ENCODE assay signal across 1 cellular context in the genomic region with DNA sequence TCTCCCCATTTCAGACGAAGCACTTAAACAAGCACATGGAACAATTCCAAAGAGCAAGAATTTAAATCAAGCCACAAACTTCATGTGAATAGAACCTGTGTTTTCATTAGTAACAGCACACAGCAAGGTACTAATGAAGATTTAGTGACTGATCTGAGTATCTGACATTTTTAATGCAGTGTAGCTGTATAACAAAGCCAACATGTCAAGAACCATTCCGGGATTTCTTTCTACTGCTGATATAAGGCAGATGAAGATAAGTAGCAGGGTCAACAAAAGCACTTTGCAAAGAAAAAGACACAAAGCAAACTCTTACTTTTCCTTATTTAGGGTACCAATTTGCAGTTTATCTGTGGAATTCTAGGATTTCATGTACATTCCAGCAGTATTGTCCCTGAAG.
TF ChIP-seq lines count a peak whose summit lies in the region.

No MANE protein-coding gene starts in this region.

TF ChIP-seq in SK-N-SH treated with all-trans-retinoic acid at 6 μM for 48 hours, 23 proteins besides CTCF, POLR2A, EP300 and RAD21 (continued from another document):
- TF ChIP-seq, protein P1, sequence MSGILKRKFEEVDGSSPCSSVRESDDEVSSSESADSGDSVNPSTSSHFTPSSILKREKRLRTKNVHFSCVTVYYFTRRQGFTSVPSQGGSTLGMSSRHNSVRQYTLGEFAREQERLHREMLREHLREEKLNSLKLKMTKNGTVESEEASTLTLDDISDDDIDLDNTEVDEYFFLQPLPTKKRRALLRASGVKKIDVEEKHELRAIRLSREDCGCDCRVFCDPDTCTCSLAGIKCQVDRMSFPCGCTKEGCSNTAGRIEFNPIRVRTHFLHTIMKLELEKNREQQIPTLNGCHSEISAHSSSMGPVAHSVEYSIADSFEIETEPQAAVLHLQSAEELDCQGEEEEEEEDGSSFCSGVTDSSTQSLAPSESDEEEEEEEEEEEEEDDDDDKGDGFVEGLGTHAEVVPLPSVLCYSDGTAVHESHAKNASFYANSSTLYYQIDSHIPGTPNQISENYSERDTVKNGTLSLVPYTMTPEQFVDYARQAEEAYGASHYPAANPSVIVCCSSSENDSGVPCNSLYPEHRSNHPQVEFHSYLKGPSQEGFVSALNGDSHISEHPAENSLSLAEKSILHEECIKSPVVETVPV (CRISPR knock-in tag; IDR thresholded peaks at IDR 0.05) = peak; percentile 70; the same call in 1 of the 2 replicates
